Comparison of ENCODE assay signal across 9 cellular contexts in the genomic region with DNA sequence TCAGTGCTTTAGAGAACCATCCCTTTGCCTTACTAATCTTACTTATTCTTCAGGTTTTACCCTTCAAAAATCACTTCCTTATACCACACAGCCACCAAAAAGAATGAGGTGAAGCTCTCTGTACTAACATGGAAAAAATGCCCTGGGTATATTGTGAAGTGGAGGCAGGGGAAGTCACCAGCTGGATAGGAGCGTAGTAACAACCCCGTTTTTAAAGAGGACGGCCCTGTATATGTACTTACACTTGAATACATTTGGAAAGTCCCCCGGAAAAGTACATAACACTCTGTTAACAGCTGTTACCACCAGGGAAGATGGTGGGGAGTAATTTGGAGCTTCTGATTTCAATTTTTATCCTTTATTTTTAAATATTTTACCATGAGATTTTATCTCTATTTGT. TPM values are rescaled to one million over a fixed set of nuclear protein-coding genes. Genes with fewer than 3 reads are reported as not detected.
DNase-seq lines count a peak whose midpoint lies in the region; ATAC-seq and TF ChIP-seq lines count a peak whose summit lies in the region.
"Had no signal": no experiment of that assay in that cellular context is flagged by ENCODE, and none has a peak within 500 bp of the region (broad histone marks: within the 10 kb centered on the region; RNA-seq: fewer than 3 reads in every experiment).

No MANE protein-coding gene starts in this region.

- peak overlapping the region; percentile 18 to 23 for H3K9ac ChIP-seq in colonic mucosa (ENCODE audit: low read depth in 2 of 2, low read length in 2 of 2)

- H3K27ac ChIP-seq in colonic mucosa = no peak overlapping the region

- H3K27me3 Mint-ChIP-seq in stimulated activated memory B cell treated with anti-CD40 and anti-IgM and Interleukin-4, amounts not matched to agents 10 μg/mL and 1 μg/mL and 100 μg/mL, for 72 hours = no peaks in the 10 kb centered on the region

- DNase-seq in NCI-H2227 treated with DMSO at 0.1 percent for 48 hours (lab: John Stamatoyannopoulos, UW) (peak; percentile 52), NCI-H2227 (lab: John Stamatoyannopoulos, UW; ENCODE audit: unreplicated experiment) (no peak), NCI-H2107 treated with DMSO at 0.1 percent for 48 hours (lab: John Stamatoyannopoulos, UW; ENCODE audit: unreplicated experiment) (peak; percentile 82), colonic mucosa (no peak), left lobe of liver (ENCODE audit: low spot score) (no peak), NCI-H748 treated with DMSO at 0.1 percent for 48 hours (lab: John Stamatoyannopoulos, UW) (no peak), SW 1271 (lab: John Stamatoyannopoulos, UW) (no peak)
- DNase-seq: aorta had no signal

- TF ChIP-seq CTCF in colonic mucosa (IDR thresholded peaks at IDR 0.05) = no peak

- peak overlapping the region; percentile 16 for H3K4me3 Mint-ChIP-seq in stimulated activated memory B cell treated with anti-CD40 and anti-IgM and Interleukin-4, amounts not matched to agents 10 μg/mL and 1 μg/mL and 100 μg/mL, for 72 hours

- H3K27ac Mint-ChIP-seq in stimulated activated memory B cell treated with anti-CD40 and anti-IgM and Interleukin-4, amounts not matched to agents 10 μg/mL and 1 μg/mL and 100 μg/mL, for 72 hours = peak overlapping the region; percentile 81

- H3K4me1 Mint-ChIP-seq in stimulated activated memory B cell treated with anti-CD40 and anti-IgM and Interleukin-4, amounts not matched to agents 10 μg/mL and 1 μg/mL and 100 μg/mL, for 72 hours = peaks cover 36% of the 10 kb centered on the region

- H3K4me3 ChIP-seq in colonic mucosa = no peak overlapping the region

- no peaks in the 10 kb centered on the region for H3K36me3 ChIP-seq in colonic mucosa

- intact Hi-C loops in colonic mucosa (cut with DNase I) = no loop called here

- no peaks in the 10 kb centered on the region for H3K9me3 Mint-ChIP-seq in stimulated activated memory B cell treated with anti-CD40 and anti-IgM and Interleukin-4, amounts not matched to agents 10 μg/mL and 1 μg/mL and 100 μg/mL, for 72 hours

- H3K4me1 ChIP-seq in colonic mucosa = no peaks in the 10 kb centered on the region

- no peaks in the 10 kb centered on the region for H3K9me3 ChIP-seq in colonic mucosa

- no peaks in the 10 kb centered on the region for H3K36me3 Mint-ChIP-seq in stimulated activated memory B cell treated with anti-CD40 and anti-IgM and Interleukin-4, amounts not matched to agents 10 μg/mL and 1 μg/mL and 100 μg/mL, for 72 hours

- peak; percentile 78 for ATAC-seq in stimulated activated memory B cell treated with anti-CD40 and anti-IgM and Interleukin-4, amounts not matched to agents 10 μg/mL and 1 μg/mL and 100 μg/mL, for 72 hours
- ATAC-seq in left lobe of liver = no peak

- no peaks in the 10 kb centered on the region for H3K27me3 ChIP-seq in colonic mucosa

RNA-seq across cellular contexts. Expression of a gene that starts 28.2 kb away (rescaled TPM):
- total RNA-seq in colonic mucosa (100 to 1,000 TPM; 105 to 147 TPM), left lobe of liver (24.1 TPM)

RNA-seq across cellular contexts. Expression of a gene that starts 47.3 kb away (rescaled TPM):
- total RNA-seq in colonic mucosa (100 to 1,000 TPM; 240 to 332 TPM), left lobe of liver (66.7 TPM)

Comparison
In these comparisons a context has a peak if more than half of its experiments do, and no peak if none do; other contexts are left out.
1. DNase-seq: peak in NCI-H2227 treated with DMSO at 0.1 percent for 48 hours (single experiment) and NCI-H2107 treated with DMSO at 0.1 percent for 48 hours (single experiment); none in NCI-H2227 (single experiment), colonic mucosa (single experiment), left lobe of liver (single experiment), NCI-H748 treated with DMSO at 0.1 percent for 48 hours (single experiment) and SW 1271 (0 of 2).